ENCODE assay signal across 18 cellular contexts in genomic region chr17:79730769-79731483, GRCh38. TPM values are rescaled to one million over a fixed set of nuclear protein-coding genes. Genes with fewer than 3 reads are reported as not detected.
DNase-seq lines count a peak whose midpoint lies in the region; ATAC-seq, FAIRE-seq and TF ChIP-seq lines count a peak whose summit lies in the region.
"Had no signal": no experiment of that assay in that cellular context is flagged by ENCODE, and none has a peak within 500 bp of the region (broad histone marks: within the 10 kb centered on the region; RNA-seq: fewer than 3 reads in every experiment).

TSS of gene ENPP7 (plus strand) at chr17:79730943. CDS start at chr17:79731140, 197 bp downstream.

- no peaks in the 10 kb centered on the region for H3K9me3 ChIP-seq in right lobe of liver
- H3K9me3 ChIP-seq: BE2C had no signal

- H3K4me3 Mint-ChIP-seq in WTC11, result no peak within 1 kb of the TSS
- H3K4me3 Mint-ChIP-seq: CD8-positive, alpha-beta T cell had no signal

- no peak for TF ChIP-seq CTCF in WTC11 (IDR thresholded peaks at IDR 0.05)
- no peak for TF ChIP-seq CTCF in right lobe of liver (IDR thresholded peaks at IDR 0.05)

- peak within 1 kb of the TSS in 2 of 3 donors; percentile 37 to 40 for H3K27ac ChIP-seq in right lobe of liver

- no peaks in the 10 kb centered on the region for H3K36me3 Mint-ChIP-seq in WTC11
- H3K36me3 Mint-ChIP-seq: CD8-positive, alpha-beta T cell had no signal

- intact Hi-C loops in right lobe of liver (cut with DNase I), result no loop called here

- peak; percentile 46 for TF ChIP-seq POLR2A in right lobe of liver (IDR thresholded peaks at IDR 0.05)

- peaks cover 0 to 24% (median 12%) of the 10 kb centered on the region in 4 donors for H3K4me1 ChIP-seq in right lobe of liver
- H3K4me1 ChIP-seq: BE2C had no signal

- no peaks in the 10 kb centered on the region; the same call in 1 of the 2 replicates for H3K27me3 Mint-ChIP-seq in WTC11 (ENCODE audit: low read depth)

- ATAC-seq in WTC11, result no peak
- ATAC-seq in right lobe of liver, result peak; percentile 66 to 79 (median 76)
- no peak for ATAC-seq in activated CD4-positive, CD25-positive, alpha-beta regulatory T cell treated with anti-CD3 and anti-CD28 coated beads, Interleukin-2, amount 50 U/mL, for 24 hours
- ATAC-seq: CD8-positive, alpha-beta T cell had no signal

- POLR2A ChIA-PET in WTC11 (lab: Charles Lee), result no interaction called here

- H3K9me3 Mint-ChIP-seq in WTC11, result no peaks in the 10 kb centered on the region
- H3K9me3 Mint-ChIP-seq: CD8-positive, alpha-beta T cell had no signal

- H3K4me1 Mint-ChIP-seq in WTC11, result 0 out of 2 replicates have a peak, but pooled peaks cover 6% of the 10 kb centered on the region

- peak; percentile 42 for FAIRE-seq in urothelium cell line (lab: Jason Lieb, UNC)

- H3K36me3 ChIP-seq in H7 (replicated peaks; ENCODE audit: control insufficient read depth, insufficient read depth, low read length), result no peaks in the 10 kb centered on the region
- no peaks in the 10 kb centered on the region for H3K36me3 ChIP-seq in right lobe of liver
- H3K36me3 ChIP-seq: BE2C had no signal

- peak; percentile 27 for DNase-seq in H7
- DNase-seq in WTC11 (ENCODE audit: low spot score), result no peak
- DNase-seq in right lobe of liver, result peak; percentile 78 to 87 (median 86)
- DNase-seq in urothelium cell line (ENCODE audit: low spot score), result no peak
- DNase-seq in DMS 273 (lab: John Stamatoyannopoulos, UW; ENCODE audit: unreplicated experiment), result no peak
- DNase-seq in COR-L47 (lab: John Stamatoyannopoulos, UW), result no peak
- DNase-seq: BE2C; CD8-positive, alpha-beta T cell; DMS 273 treated with DMSO at 0.1 percent for 48 hours; KG1; NCI-H1417 treated with DMSO at 0.1 percent for 48 hours; NCI-H2029; NCI-H2171 treated with DMSO at 0.1 percent for 48 hours; NCI-H446 treated with DMSO at 0.1 percent for 48 hours had no signal

- H3K27ac Mint-ChIP-seq in WTC11, result no peak within 1 kb of the TSS
- H3K27ac Mint-ChIP-seq: CD8-positive, alpha-beta T cell had no signal

- CTCF ChIA-PET in WTC11 (lab: Charles Lee), result no interaction called here

- H3K4me3 ChIP-seq in H7 (ENCODE audit: insufficient read depth, low read depth, low read length), result no peak within 1 kb of the TSS
- H3K4me3 ChIP-seq in right lobe of liver, result peak within 1 kb of the TSS in 2 of 3 donors; percentile 7 to 50

- WGBS in right lobe of liver (ENCODE audit: insufficient coverage, low coverage, low lambda C conversion rate, missing lambda C conversion rate), result 46% methylated on average over 5 of the region's 33 CpGs

- no peaks in the 10 kb centered on the region for H3K27me3 ChIP-seq in H7 (ENCODE audit: control insufficient read depth, insufficient read depth, low read length)
- no peaks in the 10 kb centered on the region for H3K27me3 ChIP-seq in right lobe of liver
- H3K27me3 ChIP-seq: BE2C had no signal

TF ChIP-seq in WTC11, 78 proteins besides CTCF, POLR2A, EP300 and RAD21:
- no peak for TF ChIP-seq ZNF263 (CRISPR knock-in tag; IDR thresholded peaks at IDR 0.05; ENCODE audit: low read depth)
- 0 out of 2 replicates have a peak, but pooled peaks have one; percentile 32 for TF ChIP-seq GABPB1 (CRISPR knock-in tag; IDR thresholded peaks at IDR 0.05)
TF ChIP-seq in WTC11: peak in this region for 1.

RNA-seq across cellular contexts. Expression of gene ENPP7, which starts in this region (rescaled TPM):
- not detected in 2 replicates for total RNA-seq in H7 (2014; rRNA removed; shearing (Covaris generic))
- 0.11 TPM in 1 of 3 replicates, not detected in the others for total RNA-seq in WTC11 (2021)
- 10 to 100 TPM in 4 of 6 experiments, 1 to 10 TPM in 2; 3.4 to 43.2 (median 17.8) TPM for total RNA-seq in right lobe of liver
- total RNA-seq: Daoy, H4, SK-MEL-5 had no signal

Comparison
In these comparisons a context has a peak if more than half of its experiments do, and no peak if none do; other contexts are left out.
1. Peak in DNase-seq in H7; RNA of the gene not detected or under 1 TPM.
2. DNase-seq: peak in right lobe of liver (3 of 3); none in WTC11 (single experiment), urothelium cell line (single experiment), DMS 273 (single experiment) and COR-L47 (single experiment).
3. ATAC-seq: peak in right lobe of liver (4 of 4); none in WTC11 (single experiment) and activated CD4-positive, CD25-positive, alpha-beta regulatory T cell treated with anti-CD3 and anti-CD28 coated beads, Interleukin-2, amount 50 U/mL, for 24 hours (0 of 2).